In the genomic region with DNA sequence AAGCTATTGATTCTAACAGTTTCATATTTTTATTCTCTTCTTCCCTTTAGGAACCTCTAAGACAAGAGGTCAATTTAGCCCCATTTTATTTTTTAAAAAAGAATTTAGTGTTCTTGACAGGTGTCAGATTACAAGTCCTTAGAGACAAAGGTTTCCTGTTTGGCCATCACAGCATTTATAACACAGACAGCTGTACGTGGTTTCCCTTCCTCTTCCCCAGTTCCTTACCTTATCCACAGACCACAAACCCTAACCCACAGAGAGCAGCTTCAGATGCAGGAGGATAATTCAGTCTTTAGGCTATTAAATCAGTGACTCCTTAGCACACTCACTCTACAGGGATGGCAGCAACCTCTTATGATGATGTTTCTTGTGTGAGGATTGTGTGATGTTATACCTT, we compare ENCODE assay signal across 11 cellular contexts.
DNase-seq lines count a peak whose midpoint lies in the region; ATAC-seq, FAIRE-seq and TF ChIP-seq lines count a peak whose summit lies in the region.
"Had no signal": no experiment of that assay in that cellular context is flagged by ENCODE, and none has a peak within 500 bp of the region (broad histone marks: within the 10 kb centered on the region; RNA-seq: fewer than 3 reads in every experiment).

No MANE protein-coding gene starts in this region.

- TF ChIP-seq POLR2A in GM12891 (IDR thresholded peaks at IDR 0.05; ENCODE audit: low read depth, low read length) (no peak), H54 (IDR thresholded peaks at IDR 0.05; ENCODE audit: low read depth, low read length) (no peak)

- peak; percentile 88 for ATAC-seq in GM21390 (IDR thresholded peaks at IDR 0.05; ENCODE audit: unreplicated experiment)
- ATAC-seq in HG03175 (IDR thresholded peaks at IDR 0.05; ENCODE audit: unreplicated experiment): peak; percentile 85

- DNase-seq in GM12891 (ENCODE audit: insufficient read length, low spot score) (no peak), SIG-M5 treated with dmso at 0.1 percent for 504 hours (lab: John Stamatoyannopoulos, UW; ENCODE audit: unreplicated experiment) (peak; percentile 82), H54 (ENCODE audit: insufficient read length, low spot score) (no peak), NCI-H82 (lab: John Stamatoyannopoulos, UW) (no peak), glomerular visceral epithelial cell (ENCODE audit: extremely low spot score) (no peak)
- DNase-seq in activated effector memory CD4-positive, alpha-beta T cell treated with Interleukin-2 at 50 U/mL for 16 hours: no peak
- DNase-seq: activated CD4-positive, CD25-positive, alpha-beta regulatory T cell; retina had no signal

- FAIRE-seq in GM12891 (lab: Jason Lieb, UNC) (peak; percentile 95), H54 (lab: Jason Lieb, UNC) (no peak)
- FAIRE-seq: bronchial epithelial cell had no signal

TF ChIP-seq in GM12891, 5 proteins besides CTCF, POLR2A, EP300 and RAD21:
- peak; percentile 98 for TF ChIP-seq SPI1 (IDR thresholded peaks at IDR 0.05; ENCODE audit: low read depth, low read length)
- no peak for TF ChIP-seq PAX5 (IDR thresholded peaks at IDR 0.05; ENCODE audit: insufficient read depth, low read length, severe bottlenecking)
- TF ChIP-seq TAF1 (IDR thresholded peaks at IDR 0.05; ENCODE audit: low read depth, low read length): no peak
- TF ChIP-seq POU2F2 (IDR thresholded peaks at IDR 0.05; ENCODE audit: low read depth, low read length): peak; percentile 73; the same call in 1 of the 2 replicates
- no peak for TF ChIP-seq POLR2AphosphoS5 (IDR thresholded peaks at IDR 0.05; ENCODE audit: low read depth, low read length)
TF ChIP-seq in GM12891: peak in this region for 2.
